In genomic region chr14:69701857-69702256, GRCh38 we compare ENCODE assay signal across 1 cellular context.
TF ChIP-seq lines count a peak whose summit lies in the region.

No MANE protein-coding gene starts in this region.

TF ChIP-seq in K562, 482 proteins besides CTCF, POLR2A, EP300 and RAD21 (continued from another document and continues in another):
- no peak for TF ChIP-seq CHD7 (IDR thresholded peaks at IDR 0.05; ENCODE audit: low read depth, low read length)
- TF ChIP-seq, protein P1, sequence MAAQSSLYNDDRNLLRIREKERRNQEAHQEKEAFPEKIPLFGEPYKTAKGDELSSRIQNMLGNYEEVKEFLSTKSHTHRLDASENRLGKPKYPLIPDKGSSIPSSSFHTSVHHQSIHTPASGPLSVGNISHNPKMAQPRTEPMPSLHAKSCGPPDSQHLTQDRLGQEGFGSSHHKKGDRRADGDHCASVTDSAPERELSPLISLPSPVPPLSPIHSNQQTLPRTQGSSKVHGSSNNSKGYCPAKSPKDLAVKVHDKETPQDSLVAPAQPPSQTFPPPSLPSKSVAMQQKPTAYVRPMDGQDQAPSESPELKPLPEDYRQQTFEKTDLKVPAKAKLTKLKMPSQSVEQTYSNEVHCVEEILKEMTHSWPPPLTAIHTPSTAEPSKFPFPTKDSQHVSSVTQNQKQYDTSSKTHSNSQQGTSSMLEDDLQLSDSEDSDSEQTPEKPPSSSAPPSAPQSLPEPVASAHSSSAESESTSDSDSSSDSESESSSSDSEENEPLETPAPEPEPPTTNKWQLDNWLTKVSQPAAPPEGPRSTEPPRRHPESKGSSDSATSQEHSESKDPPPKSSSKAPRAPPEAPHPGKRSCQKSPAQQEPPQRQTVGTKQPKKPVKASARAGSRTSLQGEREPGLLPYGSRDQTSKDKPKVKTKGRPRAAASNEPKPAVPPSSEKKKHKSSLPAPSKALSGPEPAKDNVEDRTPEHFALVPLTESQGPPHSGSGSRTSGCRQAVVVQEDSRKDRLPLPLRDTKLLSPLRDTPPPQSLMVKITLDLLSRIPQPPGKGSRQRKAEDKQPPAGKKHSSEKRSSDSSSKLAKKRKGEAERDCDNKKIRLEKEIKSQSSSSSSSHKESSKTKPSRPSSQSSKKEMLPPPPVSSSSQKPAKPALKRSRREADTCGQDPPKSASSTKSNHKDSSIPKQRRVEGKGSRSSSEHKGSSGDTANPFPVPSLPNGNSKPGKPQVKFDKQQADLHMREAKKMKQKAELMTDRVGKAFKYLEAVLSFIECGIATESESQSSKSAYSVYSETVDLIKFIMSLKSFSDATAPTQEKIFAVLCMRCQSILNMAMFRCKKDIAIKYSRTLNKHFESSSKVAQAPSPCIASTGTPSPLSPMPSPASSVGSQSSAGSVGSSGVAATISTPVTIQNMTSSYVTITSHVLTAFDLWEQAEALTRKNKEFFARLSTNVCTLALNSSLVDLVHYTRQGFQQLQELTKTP (IDR thresholded peaks at IDR 0.05; ENCODE audit: low read depth in 1 of 2, partially characterized antibody in 2 of 2), result no peak
- no peak for TF ChIP-seq EWSR1 (IDR thresholded peaks at IDR 0.05; ENCODE audit: borderline replicate concordance, low read depth, partially characterized antibody)
- no peak for TF ChIP-seq ATF1 (CRISPR knock-in tag; IDR thresholded peaks at IDR 0.05)
- no peak for TF ChIP-seq ATF1 (tag; IDR thresholded peaks at IDR 0.05)
- TF ChIP-seq ZNF449 (CRISPR knock-in tag; IDR thresholded peaks at IDR 0.05), result no peak
- no peak for TF ChIP-seq HNRNPK (IDR thresholded peaks at IDR 0.05; ENCODE audit: low read depth, low read length, poor library complexity, severe bottlenecking)
- peak; percentile 70 for TF ChIP-seq MTA2 (IDR thresholded peaks at IDR 0.05; ENCODE audit: low read depth)
- TF ChIP-seq SMAD1 (IDR thresholded peaks at IDR 0.05; ENCODE audit: low read depth, low read length, partially characterized antibody), result no peak
- TF ChIP-seq, protein P2, sequence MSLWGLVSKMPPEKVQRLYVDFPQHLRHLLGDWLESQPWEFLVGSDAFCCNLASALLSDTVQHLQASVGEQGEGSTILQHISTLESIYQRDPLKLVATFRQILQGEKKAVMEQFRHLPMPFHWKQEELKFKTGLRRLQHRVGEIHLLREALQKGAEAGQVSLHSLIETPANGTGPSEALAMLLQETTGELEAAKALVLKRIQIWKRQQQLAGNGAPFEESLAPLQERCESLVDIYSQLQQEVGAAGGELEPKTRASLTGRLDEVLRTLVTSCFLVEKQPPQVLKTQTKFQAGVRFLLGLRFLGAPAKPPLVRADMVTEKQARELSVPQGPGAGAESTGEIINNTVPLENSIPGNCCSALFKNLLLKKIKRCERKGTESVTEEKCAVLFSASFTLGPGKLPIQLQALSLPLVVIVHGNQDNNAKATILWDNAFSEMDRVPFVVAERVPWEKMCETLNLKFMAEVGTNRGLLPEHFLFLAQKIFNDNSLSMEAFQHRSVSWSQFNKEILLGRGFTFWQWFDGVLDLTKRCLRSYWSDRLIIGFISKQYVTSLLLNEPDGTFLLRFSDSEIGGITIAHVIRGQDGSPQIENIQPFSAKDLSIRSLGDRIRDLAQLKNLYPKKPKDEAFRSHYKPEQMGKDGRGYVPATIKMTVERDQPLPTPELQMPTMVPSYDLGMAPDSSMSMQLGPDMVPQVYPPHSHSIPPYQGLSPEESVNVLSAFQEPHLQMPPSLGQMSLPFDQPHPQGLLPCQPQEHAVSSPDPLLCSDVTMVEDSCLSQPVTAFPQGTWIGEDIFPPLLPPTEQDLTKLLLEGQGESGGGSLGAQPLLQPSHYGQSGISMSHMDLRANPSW (CRISPR knock-in tag; IDR thresholded peaks at IDR 0.05), result no peak
- TF ChIP-seq BACH1 (tag; IDR thresholded peaks at IDR 0.05), result no peak
- TF ChIP-seq ZBTB34 (CRISPR knock-in tag; IDR thresholded peaks at IDR 0.05), result no peak
- no peak for TF ChIP-seq FOXP1 (CRISPR knock-in tag; IDR thresholded peaks at IDR 0.05)
- TF ChIP-seq VEZF1 (CRISPR knock-in tag; IDR thresholded peaks at IDR 0.05), result peak; percentile 60
- TF ChIP-seq SRSF3 (IDR thresholded peaks at IDR 0.05; ENCODE audit: insufficient read depth, low read length), result no peak
- TF ChIP-seq GABPB2 (CRISPR knock-in tag; conservative IDR thresholded peaks at IDR 0.05), result no peak
- no peak for TF ChIP-seq MYBL2 (IDR thresholded peaks at IDR 0.05; ENCODE audit: low read depth)
- TF ChIP-seq MYBL2 (CRISPR knock-in tag; IDR thresholded peaks at IDR 0.05; ENCODE audit: borderline replicate concordance), result no peak
- no peak for TF ChIP-seq TAF1 (IDR thresholded peaks at IDR 0.05; ENCODE audit: control insufficient read depth, extremely low read depth, insufficient read depth, low read length, severe bottlenecking)
- TF ChIP-seq SOX6 (IDR thresholded peaks at IDR 0.05), result peak; percentile 40; the same call in 1 of the 2 replicates
- TF ChIP-seq, protein P3, sequence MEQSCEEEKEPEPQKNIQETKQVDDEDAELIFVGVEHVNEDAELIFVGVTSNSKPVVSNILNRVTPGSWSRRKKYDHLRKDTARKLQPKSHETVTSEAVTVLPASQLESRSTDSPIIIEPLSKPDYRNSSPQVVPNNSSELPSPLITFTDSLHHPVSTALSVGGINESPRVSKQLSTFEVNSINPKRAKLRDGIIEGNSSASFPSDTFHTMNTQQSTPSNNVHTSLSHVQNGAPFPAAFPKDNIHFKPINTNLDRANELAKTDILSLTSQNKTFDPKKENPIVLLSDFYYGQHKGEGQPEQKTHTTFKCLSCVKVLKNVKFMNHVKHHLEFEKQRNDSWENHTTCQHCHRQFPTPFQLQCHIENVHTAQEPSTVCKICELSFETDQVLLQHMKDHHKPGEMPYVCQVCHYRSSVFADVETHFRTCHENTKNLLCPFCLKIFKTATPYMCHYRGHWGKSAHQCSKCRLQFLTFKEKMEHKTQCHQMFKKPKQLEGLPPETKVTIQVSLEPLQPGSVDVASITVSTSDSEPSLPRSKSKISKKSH (CRISPR knock-in tag; IDR thresholded peaks at IDR 0.05), result no peak
- TF ChIP-seq ZNF174 (CRISPR knock-in tag; IDR thresholded peaks at IDR 0.05), result no peak
- TF ChIP-seq ARNT (IDR thresholded peaks at IDR 0.05), result no peak; a peak in 1 of 4 replicates
- no peak for TF ChIP-seq SIRT6 (IDR thresholded peaks at IDR 0.05; ENCODE audit: low read depth, low read length)
- TF ChIP-seq HMG20B (CRISPR knock-in tag; IDR thresholded peaks at IDR 0.05), result no peak
